10 cellular contexts compared by ENCODE assay signal in the genomic region with DNA sequence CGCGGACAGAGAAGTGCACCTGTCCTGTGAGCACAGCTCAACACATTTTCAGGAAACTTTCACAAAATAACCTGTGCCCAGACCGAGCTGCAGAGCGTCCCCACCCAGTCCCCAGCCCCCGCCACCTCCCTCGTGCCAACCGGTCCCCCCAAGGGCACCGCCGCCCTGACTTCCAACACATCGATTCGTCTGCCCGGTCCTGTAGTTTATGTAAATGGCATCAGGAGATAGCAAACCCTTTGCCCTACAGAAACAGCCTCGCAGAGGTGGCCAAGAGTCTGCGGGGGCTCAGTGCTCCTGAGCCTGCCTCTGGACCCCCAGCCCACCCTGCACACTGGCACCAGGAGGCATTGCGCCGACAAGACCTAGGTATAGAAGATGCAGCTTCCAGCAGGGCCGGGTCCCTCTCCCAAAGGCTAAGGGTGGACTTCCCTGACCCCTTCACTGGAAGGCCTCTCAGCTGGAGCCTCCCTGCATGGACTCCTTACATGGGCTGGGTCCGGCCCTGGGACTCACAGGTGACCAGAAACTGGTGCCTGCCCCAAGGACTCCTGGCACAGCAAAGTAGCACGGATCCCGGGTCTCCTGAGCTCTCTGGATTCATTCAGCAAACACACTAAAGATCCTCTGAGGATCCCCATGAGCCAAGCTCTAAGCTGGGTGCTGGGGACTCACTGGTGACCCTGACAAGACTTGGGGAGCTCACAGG. TPM values are rescaled to one million over a fixed set of nuclear protein-coding genes. Genes with fewer than 3 reads are reported as not detected.
DNase-seq lines count a peak whose midpoint lies in the region; ATAC-seq, FAIRE-seq and TF ChIP-seq lines count a peak whose summit lies in the region.
"Had no signal": no experiment of that assay in that cellular context is flagged by ENCODE, and none has a peak within 500 bp of the region (broad histone marks: within the 10 kb centered on the region; RNA-seq: fewer than 3 reads in every experiment).

No MANE protein-coding gene starts in this region.

- peaks cover 0 to 3% of the 10 kb centered on the region in 2 experiments; a peak in 1 of 3 replicates for H3K36me3 ChIP-seq in HEK293 (ENCODE audit: control insufficient read depth in 2 of 2, insufficient read depth in 1 of 2, low read length in 2 of 2)
- H3K36me3 ChIP-seq in skeletal muscle tissue (ENCODE audit: control insufficient read depth in 3 of 3, insufficient read depth in 3 of 3, low read length in 3 of 3): no peaks in the 10 kb centered on the region

- H3K27ac Mint-ChIP-seq in WTC11: no peak overlapping the region

- no peak for FAIRE-seq in D721Med (lab: Jason Lieb, UNC)

- POLR2A ChIA-PET in HEK293 (lab: Yijun Ruan, JAX) (no interaction called here), WTC11 (lab: Charles Lee) (interaction anchor here (0.7 kb wide), 1 partner anchor 12 kb away, joined by 3 read pairs; no protein-coding TSS in a partner anchor)

- H3K27ac ChIP-seq in HEK293 (ENCODE audit: extremely low read depth, low read depth, low read length) (no peak overlapping the region), right cardiac atrium (ENCODE audit: low read length) (no peak overlapping the region), skeletal muscle tissue (ENCODE audit: low read depth, low read length) (no peak overlapping the region)

- H3K4me1 Mint-ChIP-seq in WTC11: peaks cover 19% of the 10 kb centered on the region

- peak overlapping the region; percentile 56 for H3K4me3 ChIP-seq in HEK293 (ENCODE audit: low read depth, low read length)
- peak overlapping the region; percentile 81 for H3K4me3 ChIP-seq in right cardiac atrium (ENCODE audit: low read length)
- H3K4me3 ChIP-seq in skeletal muscle tissue (ENCODE audit: low read length in 3 of 3): peak overlapping the region; percentile 61 to 72 (median 68)

- H3K27me3 Mint-ChIP-seq in WTC11 (ENCODE audit: low read depth): peaks cover 30% of the 10 kb centered on the region

- peak overlapping the region in 2 of 3 donors; percentile 33 to 69 for H3K9ac ChIP-seq in skeletal muscle tissue (ENCODE audit: low read depth in 1 of 3, low read length in 3 of 3)

- CTCF ChIA-PET in HEK293 (lab: Yijun Ruan, JAX): interaction anchor here (1.2 to 2.2 kb wide), 3 partner anchors 8 to 149 kb away, joined by 3 to 13 read pairs (median 10); a partner anchor contains a TSS
- CTCF ChIA-PET in WTC11 (lab: Charles Lee): interaction anchor here (0.5 to 3.9 kb wide), 8 partner anchors 10 to 148 kb away, joined by 3 to 21 read pairs (median 4); no protein-coding TSS in a partner anchor

- 48% methylated on average over 20 of the region's 20 CpGs for WGBS in right cardiac atrium

- TF ChIP-seq CTCF in HEK293 (tag by site-specific recombination; IDR thresholded peaks at IDR 0.05) (no peak), WTC11 (IDR thresholded peaks at IDR 0.05) (no peak), D721Med (IDR thresholded peaks at IDR 0.05; ENCODE audit: insufficient read depth, missing control alignments) (no peak)

- H3K27me3 ChIP-seq in right cardiac atrium (ENCODE audit: control insufficient read depth, insufficient read depth) (no peaks in the 10 kb centered on the region), skeletal muscle tissue (ENCODE audit: control insufficient read depth in 3 of 3, insufficient read depth in 3 of 3, low read length in 3 of 3) (peaks cover 7 to 31% (median 17%) of the 10 kb centered on the region in 3 donors)

- no peaks in the 10 kb centered on the region for H3K4me1 ChIP-seq in HEK293 (ENCODE audit: control insufficient read depth, insufficient read depth, low read length)
- peaks cover 5% of the 10 kb centered on the region for H3K4me1 ChIP-seq in right cardiac atrium (ENCODE audit: control insufficient read depth, insufficient read depth, low read length)
- peaks cover 28 to 45% (median 31%) of the 10 kb centered on the region in 3 donors for H3K4me1 ChIP-seq in skeletal muscle tissue (ENCODE audit: control insufficient read depth in 3 of 3, insufficient read depth in 3 of 3, low read length in 3 of 3)

- H3K9me3 Mint-ChIP-seq in WTC11: no peaks in the 10 kb centered on the region

- no peaks in the 10 kb centered on the region for H3K36me3 Mint-ChIP-seq in WTC11

- DNase-seq in WTC11 (ENCODE audit: low spot score) (no peak), right cardiac atrium (no peak), NCI-H2107 treated with DMSO at 0.1 percent for 48 hours (lab: John Stamatoyannopoulos, UW; ENCODE audit: unreplicated experiment) (no peak), D721Med (ENCODE audit: insufficient read length, low spot score) (no peak), HUDEP-2 (lab: John Stamatoyannopoulos, UW; ENCODE audit: unreplicated experiment in 76 of 76) (no peak)
- no peak for DNase-seq in stimulated activated CD4-positive, alpha-beta T cell treated with anti-CD3 and anti-CD28 coated beads, Interleukin-2, amount 100 ng/mL, for 24 hours
- DNase-seq: NCI-H1694 had no signal

- H3K4me3 Mint-ChIP-seq in WTC11: peak overlapping the region; percentile 68

- H3K9me3 ChIP-seq in HEK293 (ENCODE audit: control insufficient read depth, insufficient read depth, low read depth, low read length) (no peaks in the 10 kb centered on the region), right cardiac atrium (ENCODE audit: control insufficient read depth, low read length) (no peaks in the 10 kb centered on the region), skeletal muscle tissue (ENCODE audit: control insufficient read depth in 3 of 3, low read length in 3 of 3) (no peaks in the 10 kb centered on the region)

- ATAC-seq in WTC11 (no peak), right cardiac atrium (no peak)

- intact Hi-C loops in right cardiac atrium (cut with DNase I): no loop called here

TF ChIP-seq in HEK293, 187 proteins besides CTCF, POLR2A, EP300 and RAD21 (continues in another document):
- TF ChIP-seq WT1 (tag by site-specific recombination; IDR thresholded peaks at IDR 0.05) (no peak), ZNF433 (tag by site-specific recombination; IDR thresholded peaks at IDR 0.05; ENCODE audit: low read depth) (no peak), ZNF624 (tag by site-specific recombination; IDR thresholded peaks at IDR 0.05) (no peak)
- TF ChIP-seq, protein P1, sequence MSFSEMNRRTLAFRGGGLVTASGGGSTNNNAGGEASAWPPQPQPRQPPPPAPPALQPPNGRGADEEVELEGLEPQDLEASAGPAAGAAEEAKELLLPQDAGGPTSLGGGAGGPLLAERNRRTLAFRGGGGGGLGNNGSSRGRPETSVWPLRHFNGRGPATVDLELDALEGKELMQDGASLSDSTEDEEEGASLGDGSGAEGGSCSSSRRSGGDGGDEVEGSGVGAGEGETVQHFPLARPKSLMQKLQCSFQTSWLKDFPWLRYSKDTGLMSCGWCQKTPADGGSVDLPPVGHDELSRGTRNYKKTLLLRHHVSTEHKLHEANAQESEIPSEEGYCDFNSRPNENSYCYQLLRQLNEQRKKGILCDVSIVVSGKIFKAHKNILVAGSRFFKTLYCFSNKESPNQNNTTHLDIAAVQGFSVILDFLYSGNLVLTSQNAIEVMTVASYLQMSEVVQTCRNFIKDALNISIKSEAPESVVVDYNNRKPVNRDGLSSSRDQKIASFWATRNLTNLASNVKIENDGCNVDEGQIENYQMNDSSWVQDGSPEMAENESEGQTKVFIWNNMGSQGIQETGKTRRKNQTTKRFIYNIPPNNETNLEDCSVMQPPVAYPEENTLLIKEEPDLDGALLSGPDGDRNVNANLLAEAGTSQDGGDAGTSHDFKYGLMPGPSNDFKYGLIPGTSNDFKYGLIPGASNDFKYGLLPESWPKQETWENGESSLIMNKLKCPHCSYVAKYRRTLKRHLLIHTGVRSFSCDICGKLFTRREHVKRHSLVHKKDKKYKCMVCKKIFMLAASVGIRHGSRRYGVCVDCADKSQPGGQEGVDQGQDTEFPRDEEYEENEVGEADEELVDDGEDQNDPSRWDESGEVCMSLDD (tag by site-specific recombination; IDR thresholded peaks at IDR 0.05): no peak

TF ChIP-seq in WTC11, 78 proteins besides CTCF, POLR2A, EP300 and RAD21 (continues in another document):
- TF ChIP-seq, protein P2, sequence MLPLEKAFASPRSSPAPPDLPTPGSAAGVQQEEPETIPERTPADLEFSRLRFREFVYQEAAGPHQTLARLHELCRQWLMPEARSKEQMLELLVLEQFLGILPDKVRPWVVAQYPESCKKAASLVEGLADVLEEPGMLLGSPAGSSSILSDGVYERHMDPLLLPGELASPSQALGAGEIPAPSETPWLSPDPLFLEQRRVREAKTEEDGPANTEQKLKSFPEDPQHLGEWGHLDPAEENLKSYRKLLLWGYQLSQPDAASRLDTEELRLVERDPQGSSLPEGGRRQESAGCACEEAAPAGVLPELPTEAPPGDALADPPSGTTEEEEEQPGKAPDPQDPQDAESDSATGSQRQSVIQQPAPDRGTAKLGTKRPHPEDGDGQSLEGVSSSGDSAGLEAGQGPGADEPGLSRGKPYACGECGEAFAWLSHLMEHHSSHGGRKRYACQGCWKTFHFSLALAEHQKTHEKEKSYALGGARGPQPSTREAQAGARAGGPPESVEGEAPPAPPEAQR (CRISPR knock-in tag; IDR thresholded peaks at IDR 0.05): no peak
- TF ChIP-seq, protein P3, sequence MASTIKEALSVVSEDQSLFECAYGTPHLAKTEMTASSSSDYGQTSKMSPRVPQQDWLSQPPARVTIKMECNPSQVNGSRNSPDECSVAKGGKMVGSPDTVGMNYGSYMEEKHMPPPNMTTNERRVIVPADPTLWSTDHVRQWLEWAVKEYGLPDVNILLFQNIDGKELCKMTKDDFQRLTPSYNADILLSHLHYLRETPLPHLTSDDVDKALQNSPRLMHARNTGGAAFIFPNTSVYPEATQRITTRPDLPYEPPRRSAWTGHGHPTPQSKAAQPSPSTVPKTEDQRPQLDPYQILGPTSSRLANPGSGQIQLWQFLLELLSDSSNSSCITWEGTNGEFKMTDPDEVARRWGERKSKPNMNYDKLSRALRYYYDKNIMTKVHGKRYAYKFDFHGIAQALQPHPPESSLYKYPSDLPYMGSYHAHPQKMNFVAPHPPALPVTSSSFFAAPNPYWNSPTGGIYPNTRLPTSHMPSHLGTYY (CRISPR knock-in tag; IDR thresholded peaks at IDR 0.05): no peak

RNA-seq across cellular contexts. Expression of a gene that starts 6.6 kb away (rescaled TPM):
- total RNA-seq in WTC11 (2021): 27.5 to 32.0 TPM (median 30.8 TPM) in 3 replicates
- total RNA-seq in right cardiac atrium: 1 to 10 TPM; 7.0 to 9.2 (median 8.5) TPM
- 9.9 TPM for polyA plus RNA-seq in right cardiac atrium
- 8.4 TPM for total RNA-seq in skeletal muscle tissue

RNA-seq across cellular contexts. Expression of a gene that starts 32.0 kb away (rescaled TPM):
- total RNA-seq in WTC11 (2021): 19.5 to 26.1 TPM (median 22.6 TPM) in 3 replicates
- total RNA-seq in right cardiac atrium: 1 to 10 TPM; 4.4 to 6.4 (median 5.1) TPM
- polyA plus RNA-seq in right cardiac atrium: 6.6 TPM
- 3.7 TPM for total RNA-seq in skeletal muscle tissue

RNA-seq across cellular contexts. Expression of a gene that starts 56.3 kb away (rescaled TPM):
- total RNA-seq in WTC11 (2021) (36.0 to 37.4 TPM (median 37.4 TPM) in 3 replicates), right cardiac atrium (10 to 100 TPM; 12.8 to 17.1 (median 15.6) TPM), skeletal muscle tissue (24.0 TPM)
- 6.0 TPM for polyA plus RNA-seq in right cardiac atrium

RNA-seq across cellular contexts. Expression of a gene that starts 57.1 kb away (rescaled TPM):
- total RNA-seq in WTC11 (2021): 0.11 to 0.16 TPM in 2 of 3 replicates, not detected in the other
- not detected for total RNA-seq in right cardiac atrium
- polyA plus RNA-seq in right cardiac atrium: not detected
- total RNA-seq in skeletal muscle tissue: 5.7 TPM
- total RNA-seq: posterior vena cava had no signal
